ENCODE assay signal across 24 cellular contexts in genomic region chr3:69207036-69207435, GRCh38.
"Had no signal": no experiment of that assay in that cellular context is flagged by ENCODE, and none has a peak within 500 bp of the region (broad histone marks: within the 10 kb centered on the region; RNA-seq: fewer than 3 reads in every experiment).

No MANE protein-coding gene starts in this region.

- H3K4me3 Mint-ChIP-seq: activated B cell treated with CpG ODN at 0.5 μM for 24 hours; activated CD8-positive, alpha-beta T cell treated with anti-CD3 and anti-CD28 coated beads for 36 hours; nephron; T-helper 2 cell treated with Interferon-gamma antibody and Interleukin-4, amounts not matched to agents 5 μg/mL and 100 μg/mL, for 36 hours had no signal

- H3K4me1 ChIP-seq: gastrocnemius medialis, right lobe of liver, upper lobe of left lung, vagina had no signal

- DNase-seq: activated B cell treated with CpG ODN at 0.5 μM for 24 hours; activated naive CD4-positive, alpha-beta T cell; amniotic stem cell; brain microvascular endothelial cell; dorsolateral prefrontal cortex; effector memory CD4-positive, alpha-beta T cell; gastrocnemius medialis; glutamatergic neuron; left lung; lower lobe of right lung; mesenchymal stem cell; ovary; right lobe of liver; stimulated activated CD4-positive, alpha-beta T cell treated with anti-CD3 and anti-CD28 coated beads, Interleukin-12 subunit alpha, Interleukin-12 subunit beta, amount 100 ng/mL, for 4 hours; stimulated activated CD4-positive, alpha-beta T cell treated with anti-CD3 and anti-CD28 coated beads, Interleukin-4, amount 100 ng/mL, for 1 hour; stomach; thyroid gland; upper lobe of left lung had no signal

- H3K36me3 ChIP-seq: brain microvascular endothelial cell, gastrocnemius medialis, ovary, right lobe of liver, thyroid gland, vagina had no signal

- H3K4me1 Mint-ChIP-seq: activated B cell treated with CpG ODN at 0.5 μM for 24 hours had no signal

- H3K9me3 ChIP-seq: gastrocnemius medialis, left lung, lower lobe of right lung, ovary, right lobe of liver, stomach, thyroid gland, upper lobe of left lung, vagina had no signal

- H3K9me3 Mint-ChIP-seq: activated B cell treated with CpG ODN at 0.5 μM for 24 hours; nephron; T-helper 2 cell treated with Interferon-gamma antibody and Interleukin-4, amounts not matched to agents 5 μg/mL and 100 μg/mL, for 36 hours had no signal

- H3K27ac ChIP-seq: brain microvascular endothelial cell, coronary artery, gastrocnemius medialis, lower lobe of right lung, ovary, right lobe of liver, thyroid gland, vagina had no signal

- H3K27ac Mint-ChIP-seq: activated B cell treated with CpG ODN at 0.5 μM for 24 hours; nephron; progenitor cell of endocrine pancreas; T-helper 2 cell treated with Interferon-gamma antibody and Interleukin-4, amounts not matched to agents 5 μg/mL and 100 μg/mL, for 36 hours had no signal

- H3K27me3 ChIP-seq: brain microvascular endothelial cell, dorsolateral prefrontal cortex, gastrocnemius medialis, left lung, ovary, right lobe of liver, stomach, thyroid gland, upper lobe of left lung, vagina had no signal

- H3K27me3 Mint-ChIP-seq: activated CD8-positive, alpha-beta T cell treated with anti-CD3 and anti-CD28 coated beads for 36 hours; progenitor cell of endocrine pancreas had no signal

- ATAC-seq: gastrocnemius medialis, left lung, right lobe of liver had no signal

- H3K4me3 ChIP-seq: coronary artery, dorsolateral prefrontal cortex, gastrocnemius medialis, left lung, lower lobe of right lung, ovary, right lobe of liver, stomach, thyroid gland, upper lobe of left lung, vagina had no signal
